3 cellular contexts compared by ENCODE assay signal in genomic region chr3:61769266-61769665, GRCh38.
TF ChIP-seq lines count a peak whose summit lies in the region.

No MANE protein-coding gene starts in this region.

TF ChIP-seq in GM23338, 12 proteins besides CTCF, POLR2A, EP300 and RAD21 (continues in another document):
- TF ChIP-seq EZH2 (IDR thresholded peaks at IDR 0.05; ENCODE audit: low read depth, unreplicated experiment) (no peak), REST (IDR thresholded peaks at IDR 0.05; ENCODE audit: unreplicated experiment) (no peak), CREB1 (CRISPR knock-in tag; IDR thresholded peaks at IDR 0.05; ENCODE audit: low read depth) (no peak), NANOG (IDR thresholded peaks at IDR 0.05; ENCODE audit: borderline replicate concordance) (no peak), ZNF331 (CRISPR knock-in tag; IDR thresholded peaks at IDR 0.05; ENCODE audit: low read depth) (no peak), POLR2AphosphoS5 (IDR thresholded peaks at IDR 0.05; ENCODE audit: low read depth) (no peak), STAT1 (IDR thresholded peaks at IDR 0.05; ENCODE audit: unreplicated experiment) (no peak), ZNF114 (CRISPR knock-in tag; IDR thresholded peaks at IDR 0.05) (no peak), ETS1 (IDR thresholded peaks at IDR 0.05) (no peak)

TF ChIP-seq in WTC11, 78 proteins besides CTCF, POLR2A, EP300 and RAD21:
- TF ChIP-seq AFF4 (CRISPR knock-in tag; IDR thresholded peaks at IDR 0.05; ENCODE audit: borderline replicate concordance) (no peak), ZNF121 (CRISPR knock-in tag; IDR thresholded peaks at IDR 0.05) (peak; percentile 99), NR3C1 (CRISPR knock-in tag; conservative IDR thresholded peaks at IDR 0.05; ENCODE audit: low read depth) (no peak), NFYB (CRISPR knock-in tag; conservative IDR thresholded peaks at IDR 0.05; ENCODE audit: low read depth) (no peak), NR1H2 (CRISPR knock-in tag; IDR thresholded peaks at IDR 0.05) (no peak)

TF ChIP-seq in H1, 55 proteins besides CTCF, POLR2A, EP300 and RAD21:
- TF ChIP-seq RNF2 (IDR thresholded peaks at IDR 0.05; ENCODE audit: borderline replicate concordance, low read depth, low read length, missing control alignments, poor library complexity, severe bottlenecking) (no peak), SIRT6 (IDR thresholded peaks at IDR 0.05; ENCODE audit: low read length) (no peak), KDM1A (IDR thresholded peaks at IDR 0.05; ENCODE audit: borderline replicate concordance, low read length) (0 out of 2 replicates have a peak, but pooled peaks have one; percentile 38), TEAD4 (IDR thresholded peaks at IDR 0.05; ENCODE audit: low read depth, low read length) (no peak), NANOG (IDR thresholded peaks at IDR 0.05; ENCODE audit: insufficient read depth, low read depth, low read length, poor library complexity, severe bottlenecking) (no peak), PHF8 (conservative IDR thresholded peaks at IDR 0.05; ENCODE audit: low read depth, low read length) (no peak)
